20 cellular contexts compared by ENCODE assay signal in genomic region chr12:75961878-75962277, GRCh38.
"Had no signal": no experiment of that assay in that cellular context is flagged by ENCODE, and none has a peak within 500 bp of the region (broad histone marks: within the 10 kb centered on the region; RNA-seq: fewer than 3 reads in every experiment).

No MANE protein-coding gene starts in this region.

- ATAC-seq: effector memory CD8-positive, alpha-beta T cell; heart right ventricle; lower lobe of right lung; sciatic nerve; stimulated activated memory B cell treated with anti-CD40 and anti-IgM and Interleukin-4, amounts not matched to agents 10 μg/mL and 1 μg/mL and 100 μg/mL, for 72 hours; upper lobe of right lung had no signal

- H3K9me3 ChIP-seq: heart right ventricle, left ventricle myocardium inferior, lower lobe of right lung, neutrophil, spleen, tibial artery, upper lobe of right lung had no signal

- H3K27ac ChIP-seq: heart right ventricle, left ventricle myocardium inferior, lower lobe of right lung, neutrophil, spleen, tibial artery, upper lobe of right lung had no signal

- DNase-seq: central memory CD4-positive, alpha-beta T cell; cortex of kidney; effector memory CD8-positive, alpha-beta T cell; foreskin melanocyte; heart right ventricle; hypothalamus; islet precursor cell; left ventricle myocardium inferior; lower lobe of right lung; midbrain; naive B cell; spleen; stimulated activated CD4-positive, alpha-beta T cell treated with anti-CD3 and anti-CD28 coated beads, Interleukin-15, amount 100 ng/mL, for 24 hours; stimulated activated CD4-positive, alpha-beta T cell treated with anti-CD3 and anti-CD28 coated beads, Interleukin-1b, Interleukin-23, amount 100 ng/mL, for 48 hours; stimulated activated CD4-positive, alpha-beta T cell treated with anti-CD3 and anti-CD28 coated beads, Interleukin-4, amount 100 ng/mL, for 24 hours; tibial artery; upper lobe of right lung had no signal

- H3K4me3 ChIP-seq: heart right ventricle, left ventricle myocardium inferior, lower lobe of right lung, spleen, tibial artery, upper lobe of right lung had no signal

- H3K27me3 ChIP-seq: heart right ventricle, neutrophil, spleen, tibial artery, upper lobe of right lung had no signal

- H3K36me3 ChIP-seq: heart right ventricle, left ventricle myocardium inferior, lower lobe of right lung, neutrophil, spleen, tibial artery, upper lobe of right lung had no signal
